ENCODE assay signal across 10 cellular contexts in the genomic region with DNA sequence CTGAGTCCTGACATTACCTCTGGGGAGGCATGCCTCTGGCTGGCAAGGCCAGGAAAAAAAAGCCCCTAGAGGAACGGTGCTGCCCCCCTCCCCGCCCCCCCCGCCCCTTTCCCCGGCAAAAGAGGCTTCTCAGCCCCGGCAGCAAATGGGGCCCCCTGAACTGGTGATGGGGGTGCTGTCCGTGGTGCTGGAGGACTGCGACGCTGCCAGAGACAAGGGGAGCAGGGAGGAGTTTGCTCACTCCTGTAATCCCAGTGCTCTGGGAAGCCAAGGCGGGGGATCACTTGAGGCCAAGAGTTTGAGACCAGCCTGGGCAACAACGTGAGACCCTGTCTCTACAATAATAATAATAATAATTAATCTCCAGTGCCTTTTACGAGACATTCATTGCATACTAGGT. TPM values are rescaled to one million over a fixed set of nuclear protein-coding genes. Genes with fewer than 3 reads are reported as not detected.
DNase-seq lines count a peak whose midpoint lies in the region; FAIRE-seq lines count a peak whose summit lies in the region.
"Had no signal": no experiment of that assay in that cellular context is flagged by ENCODE, and none has a peak within 500 bp of the region (broad histone marks: within the 10 kb centered on the region; RNA-seq: fewer than 3 reads in every experiment).

No MANE protein-coding gene starts in this region.

- FAIRE-seq in urothelium cell line (lab: Jason Lieb, UNC): no peak

- peak; percentile 21 for DNase-seq in stimulated activated CD4-positive, alpha-beta T cell treated with anti-CD3 and anti-CD28 coated beads, Interleukin-12 subunit alpha, Interleukin-12 subunit beta, amount 100 ng/mL, for 4 hours
- DNase-seq in stimulated activated CD4-positive, alpha-beta T cell treated with anti-CD3 and anti-CD28 coated beads, Interleukin-1b, Interleukin-23, amount 100 ng/mL, for 48 hours: no peak
- DNase-seq in UCSD-AML1 (lab: John Stamatoyannopoulos, UW; ENCODE audit: unreplicated experiment): peak; percentile 16
- peak; percentile 12 for DNase-seq in fibroblast of peridontal ligament (ENCODE audit: extremely low read depth)
- peak; percentile 65 for DNase-seq in urothelium cell line (ENCODE audit: low spot score)
- DNase-seq in NCI-H82 treated with DMSO at 0.1 percent for 48 hours (lab: John Stamatoyannopoulos, UW; ENCODE audit: unreplicated experiment): no peak
- DNase-seq in NCI-H774 (lab: John Stamatoyannopoulos, UW): no peak
- no peak for DNase-seq in SK-N-DZ (ENCODE audit: low spot score)
- DNase-seq: NCI-H1694 treated with DMSO at 0.1 percent for 48 hours had no signal

RNA-seq across cellular contexts. Expression of a gene that starts 23.7 kb away (rescaled TPM):
- 13.2 and 13.5 TPM in 2 replicates for polyA plus RNA-seq in SK-N-DZ (2014; cell fraction: cytosol; rRNA removed)
- 26.8 and 31.9 TPM in 2 replicates for polyA plus RNA-seq in SK-N-DZ (2014; cell fraction: nucleus; rRNA removed)
- polyA plus RNA-seq: CD4-positive, CD25-positive, alpha-beta regulatory T cell had no signal

Comparison
In these comparisons a context has a peak if more than half of its experiments do, and no peak if none do; other contexts are left out.
1. DNase-seq: peak in stimulated activated CD4-positive, alpha-beta T cell treated with anti-CD3 and anti-CD28 coated beads, Interleukin-12 subunit alpha, Interleukin-12 subunit beta, amount 100 ng/mL, for 4 hours (single experiment), UCSD-AML1 (single experiment), fibroblast of peridontal ligament (single experiment) and urothelium cell line (single experiment); none in stimulated activated CD4-positive, alpha-beta T cell treated with anti-CD3 and anti-CD28 coated beads, Interleukin-1b, Interleukin-23, amount 100 ng/mL, for 48 hours (single experiment), NCI-H82 treated with DMSO at 0.1 percent for 48 hours (single experiment), NCI-H774 (single experiment) and SK-N-DZ (single experiment).